11 cellular contexts compared by ENCODE assay signal in the genomic region with DNA sequence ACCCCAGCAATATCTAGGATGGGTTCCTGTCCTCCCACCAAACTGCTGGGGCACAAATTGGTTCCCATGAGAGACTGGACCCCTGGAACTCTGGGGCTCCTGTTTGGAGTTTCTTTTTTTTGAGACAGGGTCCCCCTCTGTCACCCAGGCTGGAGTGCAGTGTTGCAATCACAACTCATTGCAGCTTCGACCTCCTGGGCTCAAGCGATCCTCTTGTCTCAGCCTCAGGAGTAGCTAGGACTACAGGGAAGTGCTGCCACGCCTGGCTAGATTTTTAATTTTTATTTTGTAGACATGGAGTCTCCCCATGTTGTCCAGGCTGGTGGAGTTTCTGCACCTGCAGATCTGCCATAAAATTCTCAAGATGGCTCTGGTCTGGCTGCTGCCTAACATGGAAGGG.
"Had no signal": no experiment of that assay in that cellular context is flagged by ENCODE, and none has a peak within 500 bp of the region (broad histone marks: within the 10 kb centered on the region; RNA-seq: fewer than 3 reads in every experiment).

No MANE protein-coding gene starts in this region.

- DNase-seq: GM23248, GOT3, H7, H9, HCEC 1CT, HFFc6 had no signal

- H3K27ac ChIP-seq: GM23248 had no signal

- H3K4me1 ChIP-seq: HAP-1 had no signal

- H3K36me3 ChIP-seq: HAP-1 had no signal

- H3K4me3 Mint-ChIP-seq: GM23338, H9, HFFc6 had no signal

- H3K4me2 ChIP-seq: GM23338 had no signal

- H3K9me3 ChIP-seq: HAP-1 had no signal

- H3K27ac Mint-ChIP-seq: GM23338, H9, HFFc6 had no signal

- ATAC-seq: GM23338, HCT116 had no signal

- H3K4me3 ChIP-seq: GM23248, GM23338, HAP-1 had no signal

- H3K4me1 Mint-ChIP-seq: GM23338 had no signal

- FAIRE-seq: H1, H54 had no signal

- H2AFZ ChIP-seq: GM23248, GM23338 had no signal

- H3K9ac ChIP-seq: GM23248 had no signal
